ENCODE assay signal across 8 cellular contexts in genomic region chr5:79235578-79236363, GRCh38. TPM values are rescaled to one million over a fixed set of nuclear protein-coding genes. Genes with fewer than 3 reads are reported as not detected.
A peak's percentile ranks its signal among the peaks of the same experiment; 100 is the strongest.
DNase-seq lines count a peak whose midpoint lies in the region; TF ChIP-seq lines count a peak whose summit lies in the region.

JMY (plus strand) TSS chr5:79236131; CDS start chr5:79236651, 520 bp downstream.

- peak; percentile 45 for DNase-seq in COLO829 (ENCODE audit: low spot score)
- DNase-seq in GM20000 (ENCODE audit: low spot score) = peak; percentile 94
- peak; percentile 66 for DNase-seq in HT1080 (ENCODE audit: low read depth)
- DNase-seq in activated T-cell treated with anti-CD3 and anti-CD28 coated beads for 48 hours (ENCODE audit: low read depth) = peak; percentile 83
- DNase-seq in erythroblast (lab: John Stamatoyannopoulos, UW) = peak; percentile 91 to 96
- DNase-seq in stimulated activated CD8-positive, alpha-beta memory T cell treated with anti-CD3 and anti-CD28 coated beads, Interleukin-4, amount 100 ng/mL, for 48 hours = peak; percentile 87

- H3K4me2 ChIP-seq in OCI-LY1 (ENCODE audit: low read length) = peak within 1 kb of the TSS; percentile 81

- peak; percentile 93 for TF ChIP-seq POLR2A in erythroblast (IDR thresholded peaks at IDR 0.05; ENCODE audit: low read length)

- H3K9me3 ChIP-seq in OCI-LY1 (ENCODE audit: low read length) (no peaks in the 10 kb centered on the region), mucosa of stomach (ENCODE audit: control insufficient read depth, low read length) (no peaks in the 10 kb centered on the region)

- 0 out of 2 replicates have a peak, but pooled peaks cover 3% of the 10 kb centered on the region for H3F3A ChIP-seq in OCI-LY1 (ENCODE audit: insufficient read depth, low read length)

- H3K27me3 ChIP-seq in OCI-LY1 (ENCODE audit: insufficient read depth, low read length) (no peaks in the 10 kb centered on the region), mucosa of stomach (ENCODE audit: control insufficient read depth, insufficient read depth, low read length) (peaks cover 3% of the 10 kb centered on the region)

- H3K4me1 ChIP-seq in OCI-LY1 (ENCODE audit: insufficient read depth, low read length, severe bottlenecking) = peaks cover 23% of the 10 kb centered on the region
- peaks cover 6% of the 10 kb centered on the region for H3K4me1 ChIP-seq in mucosa of stomach (ENCODE audit: control insufficient read depth, insufficient read depth, low read length)

- H3K79me2 ChIP-seq in OCI-LY1 (ENCODE audit: insufficient read depth, low read length) = no peaks in the 10 kb centered on the region

- no peaks in the 10 kb centered on the region for H3K9me2 ChIP-seq in OCI-LY1 (ENCODE audit: low read depth, low read length)

- no peak for TF ChIP-seq CTCF in GM20000 (IDR thresholded peaks at IDR 0.05; ENCODE audit: extremely low read depth, missing control alignments)
- no peak for TF ChIP-seq CTCF in OCI-LY1 (IDR thresholded peaks at IDR 0.05; ENCODE audit: low read length)

- H3K9ac ChIP-seq in OCI-LY1 (ENCODE audit: low read length) (peak within 1 kb of the TSS; percentile 49), mucosa of stomach (ENCODE audit: low read length) (peak within 1 kb of the TSS; percentile 78)

- no peak within 1 kb of the TSS for H3K27ac ChIP-seq in OCI-LY1 (ENCODE audit: low read depth, low read length, poor library complexity, severe bottlenecking)

- H3K4me3 ChIP-seq in OCI-LY1 (ENCODE audit: low read depth, low read length, poor library complexity, severe bottlenecking) (peak within 1 kb of the TSS; percentile 68), mucosa of stomach (ENCODE audit: low read length) (peak within 1 kb of the TSS; percentile 38)

- H2AFZ ChIP-seq in OCI-LY1 (ENCODE audit: low read length) = 0 out of 2 replicates have a peak within 1 kb of the TSS, but pooled peaks have one; percentile 48

- no peaks in the 10 kb centered on the region for H4K20me1 ChIP-seq in OCI-LY1 (ENCODE audit: insufficient read depth, low read length)

- no peaks in the 10 kb centered on the region for H3K36me3 ChIP-seq in OCI-LY1 (ENCODE audit: insufficient read depth, low read length)
- no peaks in the 10 kb centered on the region for H3K36me3 ChIP-seq in mucosa of stomach (ENCODE audit: control insufficient read depth, insufficient read depth, low read length)

RNA-seq across cellular contexts. Expression of gene JMY, which starts in this region (rescaled TPM):
- 3.4 and 3.9 TPM in 2 replicates for total RNA-seq in HT1080 (2014; rRNA removed; shearing (Covaris generic))
- 3.2 and 5.0 TPM in 2 replicates for polyA plus RNA-seq in HT1080 (2015; cell fraction: cytosol; rRNA removed)
- 7.3 and 7.7 TPM in 2 replicates for polyA plus RNA-seq in HT1080 (2015; cell fraction: nucleus; rRNA removed)
